1 cellular context compared by ENCODE assay signal in genomic region chr2:203811491-203812221, GRCh38.
TF ChIP-seq lines count a peak whose summit lies in the region.

No MANE protein-coding gene starts in this region.

TF ChIP-seq in HCT116, 20 proteins besides CTCF, POLR2A, EP300 and RAD21 (continued from another document):
- TF ChIP-seq SIN3A (IDR thresholded peaks at IDR 0.05; ENCODE audit: low read depth) (no peak; the same call in 1 of the 2 replicates), POLR2AphosphoS5 (IDR thresholded peaks at IDR 0.05; ENCODE audit: low read depth, low read length) (peak; percentile 62), SRF (IDR thresholded peaks at IDR 0.05; ENCODE audit: low read depth) (peak; percentile 38; the same call in 1 of the 2 replicates), EZH2 (IDR thresholded peaks at IDR 0.05) (no peak), CBX3 (IDR thresholded peaks at IDR 0.05; ENCODE audit: low read depth) (peak; percentile 91; the same call in 1 of the 2 replicates), EGR1 (IDR thresholded peaks at IDR 0.05; ENCODE audit: low read depth) (peak; percentile 67), SP1 (IDR thresholded peaks at IDR 0.05; ENCODE audit: low read depth) (peak; percentile 95), FOSL1 (IDR thresholded peaks at IDR 0.05; ENCODE audit: low read depth) (peak; percentile 87), JUND (IDR thresholded peaks at IDR 0.05) (peak; percentile 92), ELF1 (IDR thresholded peaks at IDR 0.05; ENCODE audit: borderline replicate concordance, low read depth) (peak; percentile 73), MAX (IDR thresholded peaks at IDR 0.05) (peak; percentile 88), YY1 (IDR thresholded peaks at IDR 0.05; ENCODE audit: extremely low read depth, insufficient replicate concordance, low read depth, low read length) (peak; percentile 55), EZH2phosphoT487 (IDR thresholded peaks at IDR 0.05; ENCODE audit: borderline replicate concordance) (no peak)
- TF ChIP-seq, protein P1, sequence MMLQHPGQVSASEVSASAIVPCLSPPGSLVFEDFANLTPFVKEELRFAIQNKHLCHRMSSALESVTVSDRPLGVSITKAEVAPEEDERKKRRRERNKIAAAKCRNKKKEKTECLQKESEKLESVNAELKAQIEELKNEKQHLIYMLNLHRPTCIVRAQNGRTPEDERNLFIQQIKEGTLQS (IDR thresholded peaks at IDR 0.05): peak; percentile 81; the same call in 1 of the 2 replicates
TF ChIP-seq in HCT116: peak in this region for 12.
